In the genomic region with DNA sequence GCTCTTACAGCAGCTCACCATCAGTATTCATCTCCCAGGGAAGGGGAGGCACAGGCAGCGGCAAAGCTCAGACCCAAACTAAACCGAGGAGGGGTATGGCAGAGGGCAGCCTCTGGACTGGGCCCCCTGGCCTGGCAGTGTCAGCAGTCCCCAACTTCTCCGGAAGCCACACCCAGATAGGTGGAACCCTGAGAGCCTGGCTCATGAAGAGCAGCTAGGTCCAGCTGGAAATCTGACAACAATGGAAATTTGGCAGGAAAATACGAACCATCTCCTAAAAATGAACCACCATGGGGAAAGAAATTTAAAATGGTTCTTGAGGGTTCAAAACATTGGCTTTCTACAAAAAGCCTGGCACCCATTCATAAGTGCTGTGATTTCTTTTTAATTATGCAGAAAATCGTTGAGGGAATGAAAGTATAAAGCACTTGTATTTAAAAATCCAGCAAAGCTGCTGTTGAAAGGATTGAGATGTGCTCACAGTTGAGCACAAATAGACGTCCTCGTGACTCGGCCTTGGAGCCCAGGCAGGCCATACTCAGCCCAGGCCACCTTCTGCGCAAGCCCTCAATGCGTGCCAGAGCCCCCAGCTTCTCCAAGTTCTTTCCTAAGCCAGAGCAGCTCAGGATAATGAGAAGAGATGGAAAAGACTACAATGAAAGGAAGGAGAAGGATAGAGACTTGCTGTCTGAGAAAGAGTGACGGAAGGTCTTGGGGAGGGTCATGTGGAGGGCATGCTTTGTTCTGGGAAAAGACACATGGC, we compare ENCODE assay signal across 17 cellular contexts.
DNase-seq lines count a peak whose midpoint lies in the region; ATAC-seq, FAIRE-seq and TF ChIP-seq lines count a peak whose summit lies in the region.
"Had no signal": no experiment of that assay in that cellular context is flagged by ENCODE, and none has a peak within 500 bp of the region (broad histone marks: within the 10 kb centered on the region; RNA-seq: fewer than 3 reads in every experiment).

No MANE protein-coding gene starts in this region.

- no peak for TF ChIP-seq POLR2A in lower leg skin (IDR thresholded peaks at IDR 0.05)

- H3K4me3 Mint-ChIP-seq in activated CD4-positive, alpha-beta T cell treated with anti-CD3 and anti-CD28 coated beads for 36 hours: no peak overlapping the region
- H3K4me3 Mint-ChIP-seq: activated naive CD8-positive, alpha-beta T cell treated with anti-CD3 and anti-CD28 coated beads, Interleukin-2, amount 50 U/mL, for 24 hours had no signal

- POLR2A ChIA-PET in activated CD4-positive, alpha-beta T cell treated with anti-CD3 and anti-CD28 coated beads for 36 hours (lab: Charles Lee): no interaction called here

- CTCF ChIA-PET in activated CD4-positive, alpha-beta T cell treated with anti-CD3 and anti-CD28 coated beads for 36 hours (lab: Charles Lee): interaction anchor here (0.6 to 1.5 kb wide), 3 partner anchors 13 to 127 kb away, joined by 3 read pairs; no protein-coding TSS in a partner anchor

- DNase-seq in Right ventricle myocardium inferior (ENCODE audit: missing footprints): peak; percentile 81
- DNase-seq in cardiac septum (ENCODE audit: low spot score): no peak
- peak; percentile 81 to 96 for DNase-seq in lower leg skin (ENCODE audit: low spot score in 2 of 2)
- peak; percentile 79 for DNase-seq in sciatic nerve (ENCODE audit: low spot score)
- DNase-seq in NCI-H526 (lab: John Stamatoyannopoulos, UW): no peak
- no peak for DNase-seq in activated CD4-positive, alpha-beta T cell treated with anti-CD3 and anti-CD28 coated beads for 36 hours
- DNase-seq in RCC 7860 (ENCODE audit: low spot score): no peak
- DNase-seq: activated naive CD8-positive, alpha-beta T cell treated with anti-CD3 and anti-CD28 coated beads, Interleukin-2, amount 50 U/mL, for 24 hours; activated T-cell treated with anti-CD3 and anti-CD28 coated beads for 4 hours; erythroblast; Kasumi-1; NCI-H524 treated with DMSO at 0.1 percent for 48 hours; T-helper 2 cell had no signal

- no peak for TF ChIP-seq CTCF in lower leg skin (IDR thresholded peaks at IDR 0.05)

- no peak overlapping the region for H3K27ac Mint-ChIP-seq in activated CD4-positive, alpha-beta T cell treated with anti-CD3 and anti-CD28 coated beads for 36 hours
- H3K27ac Mint-ChIP-seq: activated naive CD8-positive, alpha-beta T cell treated with anti-CD3 and anti-CD28 coated beads, Interleukin-2, amount 50 U/mL, for 24 hours had no signal

- no peaks in the 10 kb centered on the region for H3K36me3 Mint-ChIP-seq in activated CD4-positive, alpha-beta T cell treated with anti-CD3 and anti-CD28 coated beads for 36 hours (ENCODE audit: low read depth)

- no peak overlapping the region for H3K4me3 ChIP-seq in lower leg skin (ENCODE audit: low read depth, poor library complexity, severe bottlenecking)
- H3K4me3 ChIP-seq: GM12878 had no signal

- H3K4me1 Mint-ChIP-seq in activated CD4-positive, alpha-beta T cell treated with anti-CD3 and anti-CD28 coated beads for 36 hours: no peaks in the 10 kb centered on the region
- H3K4me1 Mint-ChIP-seq: activated naive CD8-positive, alpha-beta T cell treated with anti-CD3 and anti-CD28 coated beads, Interleukin-2, amount 50 U/mL, for 24 hours had no signal

- intact Hi-C loops in Right ventricle myocardium inferior (cut with DNase I) (no loop called here), cardiac septum (cut with DNase I) (loop anchor here (5.0 to 10.0 kb wide), 3 partner anchors 39 to 154 kb away; no protein-coding TSS in a partner anchor), lower leg skin (cut with DNase I; ENCODE audit: low total_unique reads) (no loop called here), sciatic nerve (cut with DNase I) (no loop called here)
- intact Hi-C loops in activated CD4-positive, alpha-beta T cell treated with anti-CD3 and anti-CD28 coated beads for 36 hours (cut with DNase I, micrococcal nuclease): no loop called here

- H3K27me3 Mint-ChIP-seq in activated CD4-positive, alpha-beta T cell treated with anti-CD3 and anti-CD28 coated beads for 36 hours: no peaks in the 10 kb centered on the region

- FAIRE-seq in RCC 7860 (lab: Jason Lieb, UNC): no peak
- FAIRE-seq: GM12878, urothelium cell line had no signal

- no peaks in the 10 kb centered on the region for H3K9me3 Mint-ChIP-seq in activated CD4-positive, alpha-beta T cell treated with anti-CD3 and anti-CD28 coated beads for 36 hours (ENCODE audit: low read depth)
- H3K9me3 Mint-ChIP-seq: activated naive CD8-positive, alpha-beta T cell treated with anti-CD3 and anti-CD28 coated beads, Interleukin-2, amount 50 U/mL, for 24 hours had no signal

- 46 to 50% methylated on average over 11 of the region's 11 CpGs for WGBS in lower leg skin, 2 donors

- ATAC-seq in Right ventricle myocardium inferior: peak; percentile 88
- peak; percentile 92 for ATAC-seq in sciatic nerve
- no peak for ATAC-seq in GM18907 (IDR thresholded peaks at IDR 0.05; ENCODE audit: unreplicated experiment)
- no peak for ATAC-seq in activated CD4-positive, alpha-beta T cell treated with anti-CD3 and anti-CD28 coated beads for 36 hours
- ATAC-seq: activated CD4-positive, CD25-positive, alpha-beta regulatory T cell treated with anti-CD3 and anti-CD28 coated beads, Interleukin-2, amount 50 U/mL, for 24 hours; activated naive CD8-positive, alpha-beta T cell treated with anti-CD3 and anti-CD28 coated beads, Interleukin-2, amount 50 U/mL, for 24 hours; GM12878 had no signal

Comparison
In these comparisons a context has a peak if more than half of its experiments do, and no peak if none do; other contexts are left out.
1. DNase-seq: peak in Right ventricle myocardium inferior (single experiment), lower leg skin (2 of 2) and sciatic nerve (single experiment); none in cardiac septum (single experiment), NCI-H526 (0 of 2), activated CD4-positive, alpha-beta T cell treated with anti-CD3 and anti-CD28 coated beads for 36 hours (single experiment) and RCC 7860 (single experiment).
2. ATAC-seq: peak in Right ventricle myocardium inferior (single experiment) and sciatic nerve (single experiment); none in GM18907 (single experiment) and activated CD4-positive, alpha-beta T cell treated with anti-CD3 and anti-CD28 coated beads for 36 hours (single experiment).